In genomic region chr3:126703512-126704493, GRCh38 we compare ENCODE assay signal across 8 cellular contexts. TPM values are rescaled to one million over a fixed set of nuclear protein-coding genes. Genes with fewer than 3 reads are reported as not detected.
A peak's percentile ranks its signal among the peaks of the same experiment; 100 is the strongest.
DNase-seq lines count a peak whose midpoint lies in the region; TF ChIP-seq lines count a peak whose summit lies in the region.

Gene CHCHD6 (plus strand): TSS chr3:126704240. CDS start chr3:126704313, 73 bp downstream.

- H3K4me1 ChIP-seq in MM.1S (ENCODE audit: low read length): peaks cover 5% of the 10 kb centered on the region; the same call in 1 of the 2 replicates
- peaks cover 6 to 20% (median 18%) of the 10 kb centered on the region in 4 donors for H3K4me1 ChIP-seq in stomach

- no peak for TF ChIP-seq EP300 in stomach (IDR thresholded peaks at IDR 0.05)

- no peak for TF ChIP-seq POLR2A in stomach (IDR thresholded peaks at IDR 0.05)

- H3K27me3 ChIP-seq in MM.1S (replicated peaks; ENCODE audit: insufficient read depth, low read length): no peaks in the 10 kb centered on the region
- H3K27me3 ChIP-seq in stomach: peaks cover 0 to 9% (median 0%) of the 10 kb centered on the region in 3 donors

- whole genome bisulfite sequencing in stomach, 5 donors: 3 to 8% (median 4%) methylated on average over 26 to 69 of the region's 69 CpGs

- H3K4me3 ChIP-seq in MM.1S (ENCODE audit: low read length) (peak within 1 kb of the TSS; percentile 87), foreskin fibroblast (ENCODE audit: low read depth in 1 of 2, low read length in 2 of 2) (peak within 1 kb of the TSS; percentile 73 to 87), stomach (peak within 1 kb of the TSS; percentile 80 to 94 (median 90))

- H3K9me2 ChIP-seq in MM.1S (replicated peaks; ENCODE audit: insufficient read depth, low read length): no peaks in the 10 kb centered on the region

- TF ChIP-seq CTCF in MM.1S (IDR thresholded peaks at IDR 0.05; ENCODE audit: low read length): peak; percentile 38
- no peak for TF ChIP-seq CTCF in foreskin fibroblast (IDR thresholded peaks at IDR 0.05; ENCODE audit: low read depth, low read length)
- TF ChIP-seq CTCF in neural crest cell (conservative IDR thresholded peaks at IDR 0.05): no peak
- TF ChIP-seq CTCF in stomach (IDR thresholded peaks at IDR 0.05): no peak

- H3K4me1 Mint-ChIP-seq in neural crest cell: peaks cover 20% of the 10 kb centered on the region

- DNase-seq in G401 (ENCODE audit: low spot score) (peak; percentile 93), HCEC 1CT (peak; percentile 91), MM.1S (peak; percentile 99), SIG-M5 treated with dmso at 0.1 percent for 504 hours (lab: John Stamatoyannopoulos, UW; ENCODE audit: unreplicated experiment) (peak; percentile 97), foreskin fibroblast (peak; percentile 94 to 98), neural crest cell (ENCODE audit: low read depth, low spot score) (peak; percentile 97), stomach (peak; percentile 95)
- peak; percentile 94 for DNase-seq in activated gamma-delta T cell treated with anti-CD3 and anti-CD28 coated beads, Interleukin-2, amount 50 U/mL, for 16 hours (ENCODE audit: low read depth)

- H2AFZ ChIP-seq in MM.1S (ENCODE audit: low read length): peak within 1 kb of the TSS; percentile 93

- in situ Hi-C loops in G401 (cut with HindIII; ENCODE audit: low sequenced_read_pairs): no loop called here

- H3K9me3 Mint-ChIP-seq in neural crest cell: no peaks in the 10 kb centered on the region

- H4K20me1 ChIP-seq in MM.1S (ENCODE audit: insufficient read depth, low read length): no peaks in the 10 kb centered on the region

- H3F3A ChIP-seq in MM.1S (ENCODE audit: insufficient read depth, low read length): no peaks in the 10 kb centered on the region

- H3K36me3 ChIP-seq in MM.1S (replicated peaks; ENCODE audit: insufficient read depth, low read length): no peaks in the 10 kb centered on the region
- H3K36me3 ChIP-seq in stomach: no peaks in the 10 kb centered on the region

- intact Hi-C loops in stomach (cut with DNase I; ENCODE audit: low total_unique reads): no loop called here

- peaks cover 5% of the 10 kb centered on the region for H3K36me3 Mint-ChIP-seq in neural crest cell (ENCODE audit: low read depth)

- peak within 1 kb of the TSS; percentile 99 for H3K4me3 Mint-ChIP-seq in neural crest cell

- H3K4me2 ChIP-seq in MM.1S (ENCODE audit: low read depth, low read length): peak within 1 kb of the TSS; percentile 96

- peak within 1 kb of the TSS; percentile 48; the same call in 1 of the 2 replicates for H3K9ac ChIP-seq in MM.1S (ENCODE audit: low read length)

- H3K27ac ChIP-seq in MM.1S (ENCODE audit: low read length) (no peak within 1 kb of the TSS), stomach (peak within 1 kb of the TSS in 3 of 5 donors; percentile 39 to 61 (median 61))

- H3K79me2 ChIP-seq in MM.1S (ENCODE audit: low read length): peaks cover 13% of the 10 kb centered on the region; the same call in 1 of the 2 replicates

- peaks cover 23% of the 10 kb centered on the region for H3K27me3 Mint-ChIP-seq in neural crest cell (ENCODE audit: low read depth)

- peak within 1 kb of the TSS; percentile 40 for H3K27ac Mint-ChIP-seq in neural crest cell (ENCODE audit: unreplicated experiment)

- H3K9me3 ChIP-seq in MM.1S (replicated peaks; ENCODE audit: insufficient read depth, low read length) (no peaks in the 10 kb centered on the region), stomach (no peaks in the 10 kb centered on the region)

RNA-seq across cellular contexts. Expression of gene CHCHD6, which starts in this region (rescaled TPM):
- 32.3 and 36.2 TPM in 2 replicates for total RNA-seq in G401 (2014; rRNA removed; shearing (Covaris generic))
- total RNA-seq in neural crest cell (32.9 and 33.6 TPM in 2 replicates), stomach (10 to 100 TPM in 1 of 5 donors, 1 to 10 TPM in 3, not detected in 1; 4.0 to 40.8 (median 7.6) TPM)
- 10 to 100 TPM; 11.9 to 18.2 (median 16.1) TPM for polyA plus RNA-seq in stomach
